ENCODE assay signal across 8 cellular contexts in the genomic region with DNA sequence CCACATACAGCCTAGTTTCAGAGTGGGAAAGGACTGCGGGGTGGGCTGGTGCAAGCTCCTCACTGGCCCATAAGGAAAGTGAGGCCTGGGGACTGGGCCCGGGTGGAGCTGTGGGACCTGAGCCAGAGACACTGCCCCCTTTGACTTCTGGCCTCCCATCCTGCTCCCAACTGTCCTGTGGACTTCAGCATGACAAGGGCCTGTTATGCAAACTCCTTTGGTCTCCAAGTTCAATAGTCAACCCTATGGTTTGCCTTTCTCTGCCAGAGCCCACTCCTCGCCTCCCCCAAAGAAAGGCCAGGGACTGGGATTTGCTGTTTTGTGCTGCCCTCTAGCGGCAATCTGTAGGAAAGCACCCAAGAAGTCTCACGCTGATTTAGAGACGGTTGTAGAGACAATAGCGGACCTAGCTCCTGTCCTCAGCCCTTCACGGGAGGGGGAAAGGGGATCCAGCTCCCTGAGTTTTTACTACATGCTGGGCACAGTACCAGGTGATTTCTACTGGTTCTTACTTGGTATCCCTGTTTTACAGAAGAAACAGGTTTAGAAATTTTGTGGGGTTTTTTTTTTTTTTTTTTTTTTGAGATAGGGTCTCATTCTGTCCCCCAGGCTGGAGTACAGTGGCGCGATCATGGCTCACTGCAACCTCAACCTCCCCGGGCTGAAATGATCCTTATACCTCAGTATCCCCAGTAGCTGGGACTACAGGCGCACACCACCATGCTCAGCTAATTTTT.
DNase-seq lines count a peak whose midpoint lies in the region; ATAC-seq lines count a peak whose summit lies in the region.

No MANE protein-coding gene starts in this region.

- no peaks in the 10 kb centered on the region for H3K9me3 Mint-ChIP-seq in activated naive CD8-positive, alpha-beta T cell treated with anti-CD3 and anti-CD28 coated beads, Interleukin-2, amount 50 U/mL, for 24 hours

- DNase-seq in NCI-H1417 (lab: John Stamatoyannopoulos, UW) (peak; percentile 70 to 90 (median 71)), NCI-H1417 treated with DMSO at 0.1 percent for 48 hours (lab: John Stamatoyannopoulos, UW) (no peak), NCI-H1436 treated with DMSO at 0.1 percent for 48 hours (lab: John Stamatoyannopoulos, UW) (peak; percentile 60), T follicular helper cell (ENCODE audit: low read depth) (peak; percentile 51), hypothalamus (lab: John Stamatoyannopoulos, UW) (peak in 31 of 51 donors; percentile 6 to 68 (median 33))
- peak; percentile 69 for DNase-seq in activated naive CD8-positive, alpha-beta T cell treated with anti-CD3 and anti-CD28 coated beads, Interleukin-2, amount 50 U/mL, for 24 hours
- peak; percentile 46 for DNase-seq in stimulated activated CD4-positive, alpha-beta T cell treated with anti-CD3 and anti-CD28 coated beads, Interleukin-12 subunit alpha, Interleukin-12 subunit beta, amount 100 ng/mL, for 4 hours

- H3K27ac Mint-ChIP-seq in activated naive CD8-positive, alpha-beta T cell treated with anti-CD3 and anti-CD28 coated beads, Interleukin-2, amount 50 U/mL, for 24 hours: no peak overlapping the region

- H3K4me3 Mint-ChIP-seq in activated naive CD8-positive, alpha-beta T cell treated with anti-CD3 and anti-CD28 coated beads, Interleukin-2, amount 50 U/mL, for 24 hours: no peak overlapping the region

- H3K36me3 Mint-ChIP-seq in activated naive CD8-positive, alpha-beta T cell treated with anti-CD3 and anti-CD28 coated beads, Interleukin-2, amount 50 U/mL, for 24 hours (ENCODE audit: low read depth): no peaks in the 10 kb centered on the region

- ATAC-seq in activated naive CD8-positive, alpha-beta T cell treated with anti-CD3 and anti-CD28 coated beads, Interleukin-2, amount 50 U/mL, for 24 hours: peak; percentile 41
- ATAC-seq in HG03342 (IDR thresholded peaks at IDR 0.05; ENCODE audit: unreplicated experiment): no peak

- H3K4me1 Mint-ChIP-seq in activated naive CD8-positive, alpha-beta T cell treated with anti-CD3 and anti-CD28 coated beads, Interleukin-2, amount 50 U/mL, for 24 hours: peaks cover 12% of the 10 kb centered on the region

- H3K27me3 Mint-ChIP-seq in activated naive CD8-positive, alpha-beta T cell treated with anti-CD3 and anti-CD28 coated beads, Interleukin-2, amount 50 U/mL, for 24 hours: peaks cover 55% of the 10 kb centered on the region
